In the genomic region with DNA sequence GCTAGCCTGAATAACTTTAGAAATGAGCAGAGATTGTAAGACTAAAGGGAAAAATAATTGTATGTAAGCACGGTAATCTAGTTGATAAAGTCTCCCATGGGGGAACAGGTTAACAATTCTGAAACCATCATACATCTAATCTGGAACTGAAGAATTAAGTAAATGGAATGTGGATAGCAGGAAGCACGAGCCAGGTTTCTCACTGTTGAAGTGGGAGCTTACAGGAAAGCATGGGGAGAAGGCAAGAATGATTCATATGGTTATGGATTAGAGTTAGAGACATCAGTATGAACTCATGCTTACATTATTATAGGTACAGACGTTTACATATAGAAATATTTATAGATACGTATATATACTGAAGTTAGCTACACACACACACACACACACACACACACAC, we compare ENCODE assay signal across 15 cellular contexts.
DNase-seq lines count a peak whose midpoint lies in the region; ATAC-seq and TF ChIP-seq lines count a peak whose summit lies in the region.
"Had no signal": no experiment of that assay in that cellular context is flagged by ENCODE, and none has a peak within 500 bp of the region (broad histone marks: within the 10 kb centered on the region; RNA-seq: fewer than 3 reads in every experiment).

No MANE protein-coding gene starts in this region.

- POLR2A ChIA-PET in HEK293T (lab: Yijun Ruan, JAX) = no interaction called here

- CTCF ChIA-PET in HEK293T (lab: Yijun Ruan, JAX) = no interaction called here

- DNase-seq in HCEC 1CT = peak; percentile 22
- peak; percentile 64 for DNase-seq in NCI-H226
- DNase-seq in iris pigment epithelial cell (ENCODE audit: low read depth) = peak; percentile 68
- DNase-seq in NCI-H187 treated with DMSO at 0.1 percent for 48 hours (lab: John Stamatoyannopoulos, UW) = no peak
- DNase-seq in stimulated activated naive CD4-positive, alpha-beta T cell treated with Interleukin-2 at 50 U/mL for 16 hours (lab: John Stamatoyannopoulos, UW) = no peak
- DNase-seq in HEK293T (ENCODE audit: extremely low spot score) = no peak
- DNase-seq: Calu3; CD8-positive, alpha-beta T cell; GDM1; GOT3; H9 had no signal

- no peak for ATAC-seq in GM19452 (IDR thresholded peaks at IDR 0.05; ENCODE audit: unreplicated experiment)
- ATAC-seq: CD8-positive, alpha-beta T cell had no signal

- no peak for TF ChIP-seq CTCF in 22Rv1 (IDR thresholded peaks at IDR 0.05)

- H3K27ac ChIP-seq in 22Rv1 = peak overlapping the region; percentile 24
- H3K27ac ChIP-seq: BLaER1 treated with 17β-estradiol and CSF1 and Interleukin-3, amounts not matched to agents 10 nM and 100 nM; KMS-11 had no signal

TF ChIP-seq in HEK293T, 16 proteins besides CTCF, POLR2A, EP300 and RAD21:
- no peak for TF ChIP-seq FOXM1 (IDR thresholded peaks at IDR 0.05; ENCODE audit: borderline replicate concordance)
- TF ChIP-seq FOXK2 (IDR thresholded peaks at IDR 0.05) = no peak
- no peak for TF ChIP-seq NFRKB (IDR thresholded peaks at IDR 0.05)

Comparison
In these comparisons a context has a peak if more than half of its experiments do, and no peak if none do; other contexts are left out.
1. DNase-seq: peak in HCEC 1CT (single experiment), NCI-H226 (single experiment) and iris pigment epithelial cell (single experiment); none in NCI-H187 treated with DMSO at 0.1 percent for 48 hours (single experiment), stimulated activated naive CD4-positive, alpha-beta T cell treated with Interleukin-2 at 50 U/mL for 16 hours (single experiment) and HEK293T (single experiment).